9 cellular contexts compared by ENCODE assay signal in the genomic region with DNA sequence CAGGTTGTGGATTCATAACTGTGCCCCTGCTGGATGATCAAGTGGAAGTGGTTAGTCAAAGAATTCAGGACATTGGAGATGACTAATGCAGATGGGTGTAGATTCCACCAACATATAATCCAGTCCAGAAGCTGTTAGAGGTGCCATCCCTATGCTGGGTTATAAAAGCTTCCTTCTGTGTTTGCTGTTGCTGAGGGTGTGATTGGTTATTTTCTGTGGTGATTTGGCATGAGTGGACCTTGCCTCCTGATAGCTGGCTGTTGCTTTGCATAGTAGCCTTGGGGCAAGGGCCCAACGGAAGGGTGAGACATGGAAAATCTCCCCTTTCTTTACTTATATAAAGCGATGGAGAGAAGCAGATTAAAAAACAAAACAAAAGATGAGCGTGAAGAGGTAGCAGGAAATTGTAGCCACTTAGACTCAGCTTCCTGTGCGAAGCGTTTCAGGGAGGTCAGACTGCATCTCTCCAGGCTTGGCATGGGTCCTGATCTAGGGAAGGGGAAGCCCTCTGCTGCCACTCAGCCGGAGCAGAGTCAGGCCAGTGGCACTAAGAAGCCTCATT.
DNase-seq lines count a peak whose midpoint lies in the region; ATAC-seq and TF ChIP-seq lines count a peak whose summit lies in the region.
"Had no signal": no experiment of that assay in that cellular context is flagged by ENCODE, and none has a peak within 500 bp of the region (broad histone marks: within the 10 kb centered on the region; RNA-seq: fewer than 3 reads in every experiment).

No MANE protein-coding gene starts in this region.

- TF ChIP-seq CTCF in heart right ventricle (IDR thresholded peaks at IDR 0.05): no peak

- H3K27ac ChIP-seq in heart right ventricle (peak overlapping the region in 1 of 10 donors; percentile 10), SJCRH30 (no peak overlapping the region)

- H3K4me1 ChIP-seq in adipocyte (ENCODE audit: control insufficient read depth, insufficient read depth, low read length): peaks cover 7% of the 10 kb centered on the region
- peaks cover 0 to 18% (median 13%) of the 10 kb centered on the region in 9 donors for H3K4me1 ChIP-seq in heart right ventricle
- H3K4me1 ChIP-seq in SJCRH30: no peaks in the 10 kb centered on the region

- H3K4me3 Mint-ChIP-seq in T-helper 17 cell: no peak overlapping the region

- H3K27ac Mint-ChIP-seq in T-helper 17 cell: no peak overlapping the region

- H3K36me3 ChIP-seq in adipocyte (ENCODE audit: control insufficient read depth, insufficient read depth, low read length, severe bottlenecking) (no peaks in the 10 kb centered on the region), heart right ventricle (no peaks in the 10 kb centered on the region), SJCRH30 (no peaks in the 10 kb centered on the region)

- H3K27me3 Mint-ChIP-seq in T-helper 17 cell: peaks cover 22% of the 10 kb centered on the region

- WGBS in heart right ventricle, 2 donors: 42 to 44% methylated on average over 6 of the region's 6 CpGs

- intact Hi-C loops in heart right ventricle (cut with DNase I): no loop called here

- H3K36me3 Mint-ChIP-seq in T-helper 17 cell (ENCODE audit: low read depth): no peaks in the 10 kb centered on the region

- H3K27me3 ChIP-seq in adipocyte (replicated peaks; ENCODE audit: control insufficient read depth, insufficient read depth, low read length): no peaks in the 10 kb centered on the region
- no peaks in the 10 kb centered on the region for H3K27me3 ChIP-seq in heart right ventricle
- no peaks in the 10 kb centered on the region for H3K27me3 ChIP-seq in SJCRH30

- ATAC-seq in heart right ventricle (peak in 5 of 8 donors; percentile 50 to 93 (median 71)), T-helper 17 cell (no peak)

- no peak overlapping the region for H3K9ac ChIP-seq in adipocyte (ENCODE audit: low read length)

- H3K4me1 Mint-ChIP-seq in T-helper 17 cell: no peaks in the 10 kb centered on the region

- peak; percentile 91 for DNase-seq in HS-5 (ENCODE audit: low read depth)
- DNase-seq in adipocyte (ENCODE audit: low read depth): peak; percentile 47
- DNase-seq in heart right ventricle: peak; percentile 20 to 40
- DNase-seq in stromal cell of bone marrow (ENCODE audit: low read depth): peak; percentile 43
- DNase-seq in COLO668 (lab: John Stamatoyannopoulos, UW; ENCODE audit: unreplicated experiment): no peak
- no peak for DNase-seq in T-helper 17 cell
- DNase-seq in SJCRH30: no peak
- DNase-seq: activated CD4-positive, CD25-positive, alpha-beta regulatory T cell; NCI-H2081 treated with DMSO at 0.1 percent for 48 hours had no signal

- H3K4me3 ChIP-seq in adipocyte (ENCODE audit: low read length) (no peak overlapping the region), heart right ventricle (no peak overlapping the region), SJCRH30 (no peak overlapping the region)

- no peaks in the 10 kb centered on the region for H3K9me3 ChIP-seq in adipocyte (ENCODE audit: control insufficient read depth, low read length)
- H3K9me3 ChIP-seq in heart right ventricle: no peaks in the 10 kb centered on the region
- no peaks in the 10 kb centered on the region for H3K9me3 ChIP-seq in T-helper 17 cell (ENCODE audit: control insufficient read depth, low read length, poor library complexity, severe bottlenecking)
- H3K9me3 ChIP-seq in SJCRH30 (replicated peaks): no peaks in the 10 kb centered on the region

Comparison
In these comparisons a context has a peak if more than half of its experiments do, and no peak if none do; other contexts are left out.
1. DNase-seq: peak in HS-5 (single experiment), adipocyte (single experiment), heart right ventricle (2 of 2) and stromal cell of bone marrow (single experiment); none in COLO668 (single experiment), T-helper 17 cell (0 of 3) and SJCRH30 (0 of 2).